In genomic region chr6:166342293-166343156, GRCh38 we compare ENCODE assay signal across 1 cellular context.
A peak's percentile ranks its signal among the peaks of the same experiment; 100 is the strongest.
TF ChIP-seq lines count a peak whose summit lies in the region.

TSS of gene SFT2D1 (minus strand) at chr6:166342545. CDS start at chr6:166342481, 64 bp downstream.

TF ChIP-seq in HepG2, 621 proteins besides CTCF, POLR2A, EP300 and RAD21 (continued from another document and continues in another):
- TF ChIP-seq ETS1 (CRISPR knock-in tag; IDR thresholded peaks at IDR 0.05): peak; percentile 90; the same call in 1 of the 2 replicates
- TF ChIP-seq RORA (CRISPR knock-in tag; IDR thresholded peaks at IDR 0.05): peak; percentile 51; the same call in 1 of the 2 replicates
- no peak for TF ChIP-seq SP1 (IDR thresholded peaks at IDR 0.05)
- peak; percentile 60 for TF ChIP-seq SP1 (CRISPR knock-in tag; IDR thresholded peaks at IDR 0.05)
- peak; percentile 97 for TF ChIP-seq HDAC1 (CRISPR knock-in tag; IDR thresholded peaks at IDR 0.05)
- TF ChIP-seq CENPX (CRISPR knock-in tag; IDR thresholded peaks at IDR 0.05): no peak
- peak; percentile 69; the same call in 1 of the 2 replicates for TF ChIP-seq ZNF784 (CRISPR knock-in tag; IDR thresholded peaks at IDR 0.05; ENCODE audit: borderline replicate concordance)
- 0 out of 2 replicates have a peak, but pooled peaks have one; percentile 79 for TF ChIP-seq ZNF597 (CRISPR knock-in tag; IDR thresholded peaks at IDR 0.05)
- peak; percentile 91; the same call in 1 of the 2 replicates for TF ChIP-seq DNMT1 (CRISPR knock-in tag; IDR thresholded peaks at IDR 0.05)
- TF ChIP-seq MEIS1 (CRISPR knock-in tag; IDR thresholded peaks at IDR 0.05; ENCODE audit: borderline replicate concordance): no peak
- TF ChIP-seq HOMEZ (CRISPR knock-in tag; IDR thresholded peaks at IDR 0.05; ENCODE audit: low read depth): peak; percentile 33; the same call in 1 of the 2 replicates
- TF ChIP-seq PAF1 (CRISPR knock-in tag; IDR thresholded peaks at IDR 0.05): no peak
- peak; percentile 39; the same call in 1 of the 2 replicates for TF ChIP-seq PPARG (CRISPR knock-in tag; conservative IDR thresholded peaks at IDR 0.05)
- no peak for TF ChIP-seq KIAA2018 (CRISPR knock-in tag; IDR thresholded peaks at IDR 0.05; ENCODE audit: borderline replicate concordance)
- TF ChIP-seq THAP11 (CRISPR knock-in tag; IDR thresholded peaks at IDR 0.05): peak; percentile 92
- TF ChIP-seq REPIN1 (CRISPR knock-in tag; IDR thresholded peaks at IDR 0.05; ENCODE audit: borderline replicate concordance, low read depth): peak; percentile 94; the same call in 1 of the 2 replicates
- peak; percentile 57 for TF ChIP-seq ZFP37 (CRISPR knock-in tag; IDR thresholded peaks at IDR 0.05; ENCODE audit: borderline replicate concordance)
- TF ChIP-seq ZNF264 (CRISPR knock-in tag; IDR thresholded peaks at IDR 0.05): peak; percentile 72; the same call in 1 of the 2 replicates
- TF ChIP-seq ZNF232 (CRISPR knock-in tag; IDR thresholded peaks at IDR 0.05; ENCODE audit: borderline replicate concordance): no peak; the same call in 1 of the 2 replicates
- 0 out of 2 replicates have a peak, but pooled peaks have one; percentile 20 for TF ChIP-seq ATRX (CRISPR knock-in tag; IDR thresholded peaks at IDR 0.05; ENCODE audit: borderline replicate concordance)
- peak; percentile 92 for TF ChIP-seq ZBTB10 (CRISPR knock-in tag; IDR thresholded peaks at IDR 0.05; ENCODE audit: borderline replicate concordance)
- TF ChIP-seq ARNT2 (CRISPR knock-in tag; IDR thresholded peaks at IDR 0.05; ENCODE audit: low read depth): peak; percentile 91; the same call in 1 of the 2 replicates
- peak; percentile 67 for TF ChIP-seq FOSL2 (CRISPR knock-in tag; IDR thresholded peaks at IDR 0.05)
- no peak for TF ChIP-seq MAFF (IDR thresholded peaks at IDR 0.05; ENCODE audit: low read depth, low read length)
- TF ChIP-seq XBP1 (CRISPR knock-in tag; IDR thresholded peaks at IDR 0.05): no peak; the same call in none of the 2 replicates
- TF ChIP-seq YY1 (IDR thresholded peaks at IDR 0.05; ENCODE audit: insufficient read depth, insufficient replicate concordance, low read depth, low read length): peak; percentile 63
- TF ChIP-seq ZNF788 (CRISPR knock-in tag; IDR thresholded peaks at IDR 0.05; ENCODE audit: borderline replicate concordance): peak; percentile 81
- TF ChIP-seq SPEN (CRISPR knock-in tag; IDR thresholded peaks at IDR 0.05; ENCODE audit: low read depth): peak; percentile 95
- peak; percentile 83 for TF ChIP-seq ZNF768 (CRISPR knock-in tag; IDR thresholded peaks at IDR 0.05)
- no peak for TF ChIP-seq PRPF4 (IDR thresholded peaks at IDR 0.05; ENCODE audit: low read depth, low read length, poor library complexity, severe bottlenecking)
- peak; percentile 74; the same call in 1 of the 2 replicates for TF ChIP-seq TMF1 (CRISPR knock-in tag; IDR thresholded peaks at IDR 0.05; ENCODE audit: low read depth)
- peak; percentile 93; the same call in 1 of the 2 replicates for TF ChIP-seq HOXA9 (CRISPR knock-in tag; IDR thresholded peaks at IDR 0.05; ENCODE audit: borderline replicate concordance)
- peak; percentile 11; the same call in 1 of the 2 replicates for TF ChIP-seq ZNF362 (CRISPR knock-in tag; IDR thresholded peaks at IDR 0.05; ENCODE audit: borderline replicate concordance)
- TF ChIP-seq ZNF501 (CRISPR knock-in tag; IDR thresholded peaks at IDR 0.05): peak; percentile 100
- TF ChIP-seq ZNF230 (CRISPR knock-in tag; IDR thresholded peaks at IDR 0.05): peak; percentile 93
- peak; percentile 89 for TF ChIP-seq DBP (CRISPR knock-in tag; IDR thresholded peaks at IDR 0.05; ENCODE audit: not compliant biosample characterization)
